13 cellular contexts compared by ENCODE assay signal in genomic region chr11:45087301-45087700, GRCh38. TPM values are rescaled to one million over a fixed set of nuclear protein-coding genes. Genes with fewer than 3 reads are reported as not detected.
DNase-seq lines count a peak whose midpoint lies in the region; ATAC-seq, FAIRE-seq and TF ChIP-seq lines count a peak whose summit lies in the region.
"Had no signal": no experiment of that assay in that cellular context is flagged by ENCODE, and none has a peak within 500 bp of the region (broad histone marks: within the 10 kb centered on the region; RNA-seq: fewer than 3 reads in every experiment).

No MANE protein-coding gene starts in this region.

- TF ChIP-seq POLR2A in breast epithelium (IDR thresholded peaks at IDR 0.05) (no peak), Peyer's patch (IDR thresholded peaks at IDR 0.05) (no peak), gastroesophageal sphincter (IDR thresholded peaks at IDR 0.05) (no peak)

- TF ChIP-seq CTCF in breast epithelium (IDR thresholded peaks at IDR 0.05) (no peak), mammary epithelial cell (conservative IDR thresholded peaks at IDR 0.05 in 1 of 2, IDR thresholded peaks at IDR 0.05 in 1 of 2; ENCODE audit: extremely low read depth in 1 of 2, insufficient read depth in 1 of 2, low read depth in 1 of 2, low read length in 2 of 2) (no peak), Peyer's patch (IDR thresholded peaks at IDR 0.05) (no peak), gastroesophageal sphincter (IDR thresholded peaks at IDR 0.05) (no peak), upper lobe of right lung (IDR thresholded peaks at IDR 0.05) (no peak), PC-9 (conservative IDR thresholded peaks at IDR 0.05) (no peak)

- H3K4me3 ChIP-seq in breast epithelium (no peak overlapping the region), mammary epithelial cell (replicated peaks in 1 of 3; ENCODE audit: insufficient read depth in 1 of 3, low read depth in 2 of 3, low read length in 3 of 3) (no peak overlapping the region), Peyer's patch (no peak overlapping the region), gastroesophageal sphincter (no peak overlapping the region), upper lobe of right lung (no peak overlapping the region), PC-9 (no peak overlapping the region)

- no peak for TF ChIP-seq EP300 in gastroesophageal sphincter (IDR thresholded peaks at IDR 0.05)

- no peaks in the 10 kb centered on the region for H3K9me3 ChIP-seq in breast epithelium
- H3K9me3 ChIP-seq in mammary epithelial cell (replicated peaks; ENCODE audit: insufficient read depth, low read length): no peaks in the 10 kb centered on the region
- H3K9me3 ChIP-seq in Peyer's patch: no peaks in the 10 kb centered on the region
- H3K9me3 ChIP-seq in gastroesophageal sphincter: no peaks in the 10 kb centered on the region
- H3K9me3 ChIP-seq in upper lobe of right lung: no peaks in the 10 kb centered on the region
- H3K9me3 ChIP-seq in PC-9 (ENCODE audit: insufficient read depth, low read depth): no peaks in the 10 kb centered on the region

- ATAC-seq in gastroesophageal sphincter (no peak), upper lobe of right lung (no peak), GM18868 (IDR thresholded peaks at IDR 0.05; ENCODE audit: unreplicated experiment) (no peak)

- no peaks in the 10 kb centered on the region for H3F3A ChIP-seq in PC-9 (ENCODE audit: insufficient read depth, low read depth)

- no peak overlapping the region for H3K4me2 ChIP-seq in mammary epithelial cell (ENCODE audit: insufficient read depth, low read depth, low read length)
- H3K4me2 ChIP-seq in PC-9: no peak overlapping the region

- intact Hi-C loops in breast epithelium (cut with DNase I; ENCODE audit: low total_unique reads) (no loop called here), mammary epithelial cell (cut with micrococcal nuclease) (no loop called here), upper lobe of right lung (cut with DNase I) (no loop called here), PC-9 (cut with micrococcal nuclease; ENCODE audit: unreplicated experiment) (no loop called here)

- WGBS in mammary epithelial cell (ENCODE audit: low coverage, missing lambda C conversion rate): 86% methylated on average over 4 of the region's 4 CpGs
- 38 to 43% methylated on average over 2 to 4 of the region's 4 CpGs for WGBS in gastroesophageal sphincter (ENCODE audit: low coverage in 1 of 2), 2 donors

- BruUV-seq in mammary epithelial cell (replicated peaks; lab: Mats Ljungman, UMichigan) (no TSS peak), PC-9 (replicated peaks; lab: Mats Ljungman, UMichigan) (no TSS peak)

- no peaks in the 10 kb centered on the region for H3K27me3 ChIP-seq in breast epithelium
- no peaks in the 10 kb centered on the region for H3K27me3 ChIP-seq in mammary epithelial cell (ENCODE audit: insufficient read depth, low read length)
- no peaks in the 10 kb centered on the region for H3K27me3 ChIP-seq in Peyer's patch
- H3K27me3 ChIP-seq in gastroesophageal sphincter: peaks cover 19% of the 10 kb centered on the region
- H3K27me3 ChIP-seq in upper lobe of right lung: no peaks in the 10 kb centered on the region
- H3K27me3 ChIP-seq in PC-9 (ENCODE audit: insufficient read depth, low read depth): 0 out of 2 replicates have a peak, but pooled peaks cover 4% of the 10 kb centered on the region

- no peak for FAIRE-seq in RCC 7860 (lab: Jason Lieb, UNC)
- FAIRE-seq: GM18507 had no signal

- H3K9ac ChIP-seq in mammary epithelial cell (ENCODE audit: insufficient read depth, low read length): no peak overlapping the region

- no peak overlapping the region for H2AFZ ChIP-seq in mammary epithelial cell (ENCODE audit: low read depth, low read length)
- H2AFZ ChIP-seq in PC-9: no peak overlapping the region

- H3K36me3 ChIP-seq in breast epithelium: no peaks in the 10 kb centered on the region
- H3K36me3 ChIP-seq in mammary epithelial cell (ENCODE audit: insufficient read depth, low read length): no peaks in the 10 kb centered on the region
- H3K36me3 ChIP-seq in Peyer's patch: no peaks in the 10 kb centered on the region
- no peaks in the 10 kb centered on the region for H3K36me3 ChIP-seq in gastroesophageal sphincter
- no peaks in the 10 kb centered on the region for H3K36me3 ChIP-seq in upper lobe of right lung
- no peaks in the 10 kb centered on the region for H3K36me3 ChIP-seq in PC-9 (ENCODE audit: low read depth)

- dilution Hi-C loops in mammary epithelial cell (cut with HindIII; ENCODE audit: low sequenced_read_pairs): no loop called here

- DNase-seq in breast epithelium (ENCODE audit: low spot score in 2 of 2) (no peak), mammary epithelial cell (no peak), Peyer's patch (no peak), upper lobe of right lung (no peak), PC-9 (no peak), RCC 7860 (ENCODE audit: low spot score) (no peak)
- DNase-seq: activated naive CD4-positive, alpha-beta T cell treated with anti-CD3 and anti-CD28 coated beads, Interleukin-2, amount 50 U/mL, for 16 hours; AML-193; HCEC 1CT; NCI-H2029 had no signal

- in situ Hi-C loops in mammary epithelial cell (cut with MboI; ENCODE audit: low sequenced_read_pairs in 2 of 2): no loop called here

- H3K4me1 ChIP-seq in breast epithelium (peaks cover 8 to 27% of the 10 kb centered on the region in 2 donors), mammary epithelial cell (ENCODE audit: insufficient read depth, low read length) (peaks cover 16% of the 10 kb centered on the region), Peyer's patch (peaks cover 0 to 29% (median 0%) of the 10 kb centered on the region in 4 donors), gastroesophageal sphincter (peaks cover 0 to 48% (median 33%) of the 10 kb centered on the region in 3 donors), upper lobe of right lung (peaks cover 49% of the 10 kb centered on the region), PC-9 (replicated peaks; ENCODE audit: insufficient read depth) (no peaks in the 10 kb centered on the region; the same call in 1 of the 2 replicates)

- H3K27ac ChIP-seq in breast epithelium: peak overlapping the region; percentile 86 to 95
- no peak overlapping the region for H3K27ac ChIP-seq in mammary epithelial cell (ENCODE audit: insufficient read depth, low read depth, low read length)
- peak overlapping the region in 3 of 4 donors; percentile 19 to 66 (median 37) for H3K27ac ChIP-seq in Peyer's patch
- peak overlapping the region in 3 of 4 donors; percentile 10 to 77 (median 75) for H3K27ac ChIP-seq in gastroesophageal sphincter
- peak overlapping the region; percentile 3 for H3K27ac ChIP-seq in upper lobe of right lung
- H3K27ac ChIP-seq in PC-9: no peak overlapping the region

- H3K79me2 ChIP-seq in mammary epithelial cell (ENCODE audit: insufficient read depth, low read length) (no peaks in the 10 kb centered on the region), PC-9 (ENCODE audit: low read depth) (no peaks in the 10 kb centered on the region)

- CTCF ChIA-PET in mammary epithelial cell (lab: Charles Lee; ENCODE audit: low non-redundant PET): no interaction called here
- CTCF ChIA-PET in PC-9 (lab: Charles Lee): no interaction called here

- no peaks in the 10 kb centered on the region for H4K20me1 ChIP-seq in mammary epithelial cell (ENCODE audit: insufficient read depth, low read length)
- H4K20me1 ChIP-seq in PC-9 (ENCODE audit: insufficient read depth): no peaks in the 10 kb centered on the region

- H3K9me2 ChIP-seq in PC-9 (ENCODE audit: insufficient read depth): no peaks in the 10 kb centered on the region

- POLR2A ChIA-PET in PC-9 (lab: Charles Lee; ENCODE audit: unreplicated experiment): no interaction called here

RNA-seq across cellular contexts. Expression of gene PRDM11, which starts 59.1 kb away (rescaled TPM):
- total RNA-seq in breast epithelium (10 to 100 TPM in 2 of 3 donors, 1 to 10 TPM in 1; 6.9 to 10.9 (median 10.8) TPM), mammary epithelial cell (1 to 10 TPM; 3.3 to 3.4 TPM), Peyer's patch (10 to 100 TPM in 1 of 4 donors, 1 to 10 TPM in 3; 4.4 to 10.7 (median 7.0) TPM), gastroesophageal sphincter (10 to 100 TPM; 26.4 to 57.2 (median 29.6) TPM), upper lobe of right lung (18.3 TPM), PC-9 (2021) (10.7 and 12.1 TPM in 2 replicates)
- 1.7 TPM for polyA plus RNA-seq in mammary epithelial cell
- 4.2 TPM for polyA minus RNA-seq in mammary epithelial cell

Comparison
In these comparisons a context has a peak if more than half of its experiments do, and no peak if none do; other contexts are left out.
1. H3K27ac ChIP-seq: peak in breast epithelium (2 of 2), Peyer's patch (3 of 4), gastroesophageal sphincter (3 of 4) and upper lobe of right lung (single experiment); none in mammary epithelial cell (single experiment) and PC-9 (single experiment).